In the genomic region with DNA sequence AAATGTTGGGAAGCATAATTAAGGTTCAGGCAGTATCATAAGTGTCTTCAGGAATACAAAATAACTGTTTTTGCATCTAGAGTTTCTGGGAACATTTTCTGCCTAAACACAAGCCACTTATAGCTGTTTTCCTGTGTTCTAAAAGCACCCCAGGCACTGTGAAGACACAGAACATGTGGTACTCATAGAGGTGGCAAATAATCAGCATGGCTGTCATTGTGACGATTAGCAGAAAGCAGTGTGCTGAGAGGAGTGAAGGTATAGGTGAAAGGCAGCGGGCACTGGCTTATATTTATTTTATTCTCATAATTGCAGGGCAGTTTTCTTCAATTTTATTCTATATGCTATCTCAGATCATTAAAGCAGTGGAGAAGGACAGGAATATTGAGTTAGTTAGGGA, we compare ENCODE assay signal across 23 cellular contexts.
DNase-seq lines count a peak whose midpoint lies in the region; ATAC-seq and TF ChIP-seq lines count a peak whose summit lies in the region.
"Had no signal": no experiment of that assay in that cellular context is flagged by ENCODE, and none has a peak within 500 bp of the region (broad histone marks: within the 10 kb centered on the region; RNA-seq: fewer than 3 reads in every experiment).

No MANE protein-coding gene starts in this region.

- 14% methylated on average over 2 of the region's 2 CpGs for WGBS in SK-N-SH (ENCODE audit: low lambda C conversion rate)
- 62 to 78% methylated on average over 2 of the region's 2 CpGs for WGBS in upper lobe of left lung, 2 donors

- H3K4me3 ChIP-seq in SK-N-SH (ENCODE audit: low read depth in 2 of 2, low read length in 1 of 2) (no peak overlapping the region), osteoblast (ENCODE audit: insufficient read depth, low read length) (no peak overlapping the region), upper lobe of left lung (no peak overlapping the region)
- H3K4me3 ChIP-seq: GM23248, Peyer's patch had no signal

- no peak overlapping the region for H3K9ac ChIP-seq in SK-N-SH
- H3K9ac ChIP-seq: GM23248 had no signal

- CTCF ChIA-PET in SK-N-SH (lab: Yijun Ruan, JAX): interaction anchor here (1.1 to 1.4 kb wide), 3 partner anchors 22 to 49 kb away, joined by 3 to 4 read pairs (median 3); no protein-coding TSS in a partner anchor

- H4K20me1 ChIP-seq in SK-N-SH (ENCODE audit: insufficient read depth): no peaks in the 10 kb centered on the region
- no peaks in the 10 kb centered on the region for H4K20me1 ChIP-seq in osteoblast (ENCODE audit: insufficient read depth, low read length)

- TF ChIP-seq CTCF in SK-N-SH (IDR thresholded peaks at IDR 0.05): no peak
- no peak for TF ChIP-seq CTCF in osteoblast (IDR thresholded peaks at IDR 0.05; ENCODE audit: extremely low read depth, low read depth, low read length)
- no peak for TF ChIP-seq CTCF in upper lobe of left lung (IDR thresholded peaks at IDR 0.05)

- peak overlapping the region in 1 of 2 experiments; percentile 87; a peak in 2 of 4 replicates for H3K27ac ChIP-seq in SK-N-SH (ENCODE audit: low read depth in 2 of 2, low read length in 1 of 2)
- no peak overlapping the region for H3K27ac ChIP-seq in osteoblast (ENCODE audit: low read depth, low read length)
- H3K27ac ChIP-seq in upper lobe of left lung: no peak overlapping the region
- H3K27ac ChIP-seq: 22Rv1, GM23248, Peyer's patch had no signal

- no peaks in the 10 kb centered on the region for H3F3A ChIP-seq in SK-N-SH (replicated peaks; ENCODE audit: insufficient read depth)

- DNase-seq in NCI-H1417 (lab: John Stamatoyannopoulos, UW) (peak in 2 of 3 experiments; percentile 12 to 57), NCI-H1417 treated with DMSO at 0.1 percent for 48 hours (lab: John Stamatoyannopoulos, UW) (no peak), SK-N-SH (peak; percentile 66), left ventricle myocardium superior (no peak), osteoblast (ENCODE audit: insufficient read length, low spot score, missing footprints) (peak; percentile 17), upper lobe of left lung (no peak), NCI-H1105 (lab: John Stamatoyannopoulos, UW) (no peak)
- no peak for DNase-seq in NK-92 treated with Interleukin-12 subunit alpha and Interleukin-12 subunit beta, amount 100 ng/mL, for 24 hours (lab: John Stamatoyannopoulos, UW)
- DNase-seq: ACHN; C1 segment of cervical spinal cord; CD8-positive, alpha-beta T cell; DMS153; GM23248; H9; HFFc6; Karpas-422; MV-4-11; NCI-H187 treated with DMSO at 0.1 percent for 48 hours; NCI-H345; NCI-H524; NCI-H82; Peyer's patch had no signal

- H2AFZ ChIP-seq in SK-N-SH (ENCODE audit: low read depth): no peak overlapping the region
- H2AFZ ChIP-seq in osteoblast (ENCODE audit: low read length): no peak overlapping the region
- H2AFZ ChIP-seq: GM23248 had no signal

- TF ChIP-seq EP300 in SK-N-SH (IDR thresholded peaks at IDR 0.05; ENCODE audit: borderline replicate concordance in 1 of 2, low read depth in 1 of 2, low read length in 1 of 2) (peak in 1 of 2 experiments; percentile 98; a peak in 2 of 4 replicates), upper lobe of left lung (IDR thresholded peaks at IDR 0.05) (no peak)

- TF ChIP-seq POLR2A in upper lobe of left lung (IDR thresholded peaks at IDR 0.05): no peak

- no peaks in the 10 kb centered on the region for H3K27me3 ChIP-seq in SK-N-SH (ENCODE audit: insufficient read depth)
- no peaks in the 10 kb centered on the region for H3K27me3 ChIP-seq in osteoblast (ENCODE audit: insufficient read depth, low read length)
- H3K27me3 ChIP-seq in upper lobe of left lung: no peaks in the 10 kb centered on the region
- H3K27me3 ChIP-seq: Peyer's patch had no signal

- H3K4me2 ChIP-seq in SK-N-SH (no peak overlapping the region), osteoblast (ENCODE audit: insufficient read depth, low read length) (no peak overlapping the region)

- peak; percentile 79 for ATAC-seq in left ventricle myocardium superior
- no peak for ATAC-seq in upper lobe of left lung (ENCODE audit: low FRiP score in 2 of 2)
- ATAC-seq: CD8-positive, alpha-beta T cell had no signal

- POLR2A ChIA-PET in SK-N-SH (lab: Yijun Ruan, JAX): no interaction called here

- H3K4me1 ChIP-seq in SK-N-SH (ENCODE audit: control insufficient read depth in 1 of 2, insufficient read depth in 2 of 2, low read depth in 1 of 2, low read length in 1 of 2): peaks cover 0 to 22% of the 10 kb centered on the region in 2 experiments; a peak in 2 of 4 replicates
- no peaks in the 10 kb centered on the region for H3K4me1 ChIP-seq in osteoblast (ENCODE audit: insufficient read depth, low read length)
- peaks cover 0 to 5% (median 0%) of the 10 kb centered on the region in 4 donors for H3K4me1 ChIP-seq in upper lobe of left lung
- H3K4me1 ChIP-seq: Peyer's patch had no signal

- H3K9me3 ChIP-seq in SK-N-SH: no peaks in the 10 kb centered on the region
- H3K9me3 ChIP-seq in osteoblast (ENCODE audit: low read depth, low read length): no peaks in the 10 kb centered on the region
- H3K9me3 ChIP-seq in upper lobe of left lung: no peaks in the 10 kb centered on the region
- H3K9me3 ChIP-seq: Peyer's patch had no signal

- peak; percentile 35 for TF ChIP-seq RAD21 in SK-N-SH (IDR thresholded peaks at IDR 0.05; ENCODE audit: low read length)

- no peaks in the 10 kb centered on the region for H3K9me2 ChIP-seq in SK-N-SH

- H3K79me2 ChIP-seq in SK-N-SH (ENCODE audit: insufficient read depth) (no peaks in the 10 kb centered on the region), osteoblast (ENCODE audit: insufficient read depth, low read length) (no peaks in the 10 kb centered on the region)

- H3K36me3 ChIP-seq in SK-N-SH (replicated peaks in 1 of 2; ENCODE audit: control insufficient read depth in 1 of 2, insufficient read depth in 2 of 2, low read length in 1 of 2) (no peaks in the 10 kb centered on the region), osteoblast (ENCODE audit: insufficient read depth, low read length) (no peaks in the 10 kb centered on the region), upper lobe of left lung (no peaks in the 10 kb centered on the region)
- H3K36me3 ChIP-seq: Peyer's patch had no signal

- intact Hi-C loops in left ventricle myocardium superior (cut with micrococcal nuclease): no loop called here

TF ChIP-seq in SK-N-SH, 30 proteins besides CTCF, POLR2A, EP300 and RAD21 (continues in another document):
- TF ChIP-seq, protein P1, sequence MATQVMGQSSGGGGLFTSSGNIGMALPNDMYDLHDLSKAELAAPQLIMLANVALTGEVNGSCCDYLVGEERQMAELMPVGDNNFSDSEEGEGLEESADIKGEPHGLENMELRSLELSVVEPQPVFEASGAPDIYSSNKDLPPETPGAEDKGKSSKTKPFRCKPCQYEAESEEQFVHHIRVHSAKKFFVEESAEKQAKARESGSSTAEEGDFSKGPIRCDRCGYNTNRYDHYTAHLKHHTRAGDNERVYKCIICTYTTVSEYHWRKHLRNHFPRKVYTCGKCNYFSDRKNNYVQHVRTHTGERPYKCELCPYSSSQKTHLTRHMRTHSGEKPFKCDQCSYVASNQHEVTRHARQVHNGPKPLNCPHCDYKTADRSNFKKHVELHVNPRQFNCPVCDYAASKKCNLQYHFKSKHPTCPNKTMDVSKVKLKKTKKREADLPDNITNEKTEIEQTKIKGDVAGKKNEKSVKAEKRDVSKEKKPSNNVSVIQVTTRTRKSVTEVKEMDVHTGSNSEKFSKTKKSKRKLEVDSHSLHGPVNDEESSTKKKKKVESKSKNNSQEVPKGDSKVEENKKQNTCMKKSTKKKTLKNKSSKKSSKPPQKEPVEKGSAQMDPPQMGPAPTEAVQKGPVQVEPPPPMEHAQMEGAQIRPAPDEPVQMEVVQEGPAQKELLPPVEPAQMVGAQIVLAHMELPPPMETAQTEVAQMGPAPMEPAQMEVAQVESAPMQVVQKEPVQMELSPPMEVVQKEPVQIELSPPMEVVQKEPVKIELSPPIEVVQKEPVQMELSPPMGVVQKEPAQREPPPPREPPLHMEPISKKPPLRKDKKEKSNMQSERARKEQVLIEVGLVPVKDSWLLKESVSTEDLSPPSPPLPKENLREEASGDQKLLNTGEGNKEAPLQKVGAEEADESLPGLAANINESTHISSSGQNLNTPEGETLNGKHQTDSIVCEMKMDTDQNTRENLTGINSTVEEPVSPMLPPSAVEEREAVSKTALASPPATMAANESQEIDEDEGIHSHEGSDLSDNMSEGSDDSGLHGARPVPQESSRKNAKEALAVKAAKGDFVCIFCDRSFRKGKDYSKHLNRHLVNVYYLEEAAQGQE (IDR thresholded peaks at IDR 0.05; ENCODE audit: low read depth, low read length): no peak
- no peak for TF ChIP-seq RXRA (IDR thresholded peaks at IDR 0.05; ENCODE audit: borderline replicate concordance, low read depth)
- peak; percentile 61 for TF ChIP-seq TCF12 (IDR thresholded peaks at IDR 0.05)
- TF ChIP-seq, protein P2, sequence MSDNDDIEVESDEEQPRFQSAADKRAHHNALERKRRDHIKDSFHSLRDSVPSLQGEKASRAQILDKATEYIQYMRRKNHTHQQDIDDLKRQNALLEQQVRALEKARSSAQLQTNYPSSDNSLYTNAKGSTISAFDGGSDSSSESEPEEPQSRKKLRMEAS (IDR thresholded peaks at IDR 0.05; ENCODE audit: low read depth): no peak
- TF ChIP-seq, protein P3, sequence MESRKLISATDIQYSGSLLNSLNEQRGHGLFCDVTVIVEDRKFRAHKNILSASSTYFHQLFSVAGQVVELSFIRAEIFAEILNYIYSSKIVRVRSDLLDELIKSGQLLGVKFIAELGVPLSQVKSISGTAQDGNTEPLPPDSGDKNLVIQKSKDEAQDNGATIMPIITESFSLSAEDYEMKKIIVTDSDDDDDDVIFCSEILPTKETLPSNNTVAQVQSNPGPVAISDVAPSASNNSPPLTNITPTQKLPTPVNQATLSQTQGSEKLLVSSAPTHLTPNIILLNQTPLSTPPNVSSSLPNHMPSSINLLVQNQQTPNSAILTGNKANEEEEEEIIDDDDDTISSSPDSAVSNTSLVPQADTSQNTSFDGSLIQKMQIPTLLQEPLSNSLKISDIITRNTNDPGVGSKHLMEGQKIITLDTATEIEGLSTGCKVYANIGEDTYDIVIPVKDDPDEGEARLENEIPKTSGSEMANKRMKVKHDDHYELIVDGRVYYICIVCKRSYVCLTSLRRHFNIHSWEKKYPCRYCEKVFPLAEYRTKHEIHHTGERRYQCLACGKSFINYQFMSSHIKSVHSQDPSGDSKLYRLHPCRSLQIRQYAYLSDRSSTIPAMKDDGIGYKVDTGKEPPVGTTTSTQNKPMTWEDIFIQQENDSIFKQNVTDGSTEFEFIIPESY (IDR thresholded peaks at IDR 0.05; ENCODE audit: borderline replicate concordance, low read depth): no peak
- no peak for TF ChIP-seq FOSL2 (IDR thresholded peaks at IDR 0.05; ENCODE audit: borderline replicate concordance, low read depth)
- no peak for TF ChIP-seq JUND (IDR thresholded peaks at IDR 0.05)
- TF ChIP-seq SMC3 (IDR thresholded peaks at IDR 0.05; ENCODE audit: low read depth, low read length): no peak
- no peak for TF ChIP-seq FOXM1 (IDR thresholded peaks at IDR 0.05; ENCODE audit: low read depth)
- TF ChIP-seq FOXJ3 (CRISPR knock-in tag; IDR thresholded peaks at IDR 0.05): peak; percentile 97
- TF ChIP-seq TAF1 (IDR thresholded peaks at IDR 0.05; ENCODE audit: borderline replicate concordance, low read depth, low read length): no peak

Comparison
In these comparisons a context has a peak if more than half of its experiments do, and no peak if none do; other contexts are left out.
1. DNase-seq: peak in NCI-H1417 (2 of 3), SK-N-SH (single experiment) and osteoblast (single experiment); none in NCI-H1417 treated with DMSO at 0.1 percent for 48 hours (single experiment), left ventricle myocardium superior (single experiment), NK-92 treated with Interleukin-12 subunit alpha and Interleukin-12 subunit beta, amount 100 ng/mL, for 24 hours (single experiment), upper lobe of left lung (0 of 2) and NCI-H1105 (single experiment).